8 cellular contexts compared by ENCODE assay signal in the genomic region with DNA sequence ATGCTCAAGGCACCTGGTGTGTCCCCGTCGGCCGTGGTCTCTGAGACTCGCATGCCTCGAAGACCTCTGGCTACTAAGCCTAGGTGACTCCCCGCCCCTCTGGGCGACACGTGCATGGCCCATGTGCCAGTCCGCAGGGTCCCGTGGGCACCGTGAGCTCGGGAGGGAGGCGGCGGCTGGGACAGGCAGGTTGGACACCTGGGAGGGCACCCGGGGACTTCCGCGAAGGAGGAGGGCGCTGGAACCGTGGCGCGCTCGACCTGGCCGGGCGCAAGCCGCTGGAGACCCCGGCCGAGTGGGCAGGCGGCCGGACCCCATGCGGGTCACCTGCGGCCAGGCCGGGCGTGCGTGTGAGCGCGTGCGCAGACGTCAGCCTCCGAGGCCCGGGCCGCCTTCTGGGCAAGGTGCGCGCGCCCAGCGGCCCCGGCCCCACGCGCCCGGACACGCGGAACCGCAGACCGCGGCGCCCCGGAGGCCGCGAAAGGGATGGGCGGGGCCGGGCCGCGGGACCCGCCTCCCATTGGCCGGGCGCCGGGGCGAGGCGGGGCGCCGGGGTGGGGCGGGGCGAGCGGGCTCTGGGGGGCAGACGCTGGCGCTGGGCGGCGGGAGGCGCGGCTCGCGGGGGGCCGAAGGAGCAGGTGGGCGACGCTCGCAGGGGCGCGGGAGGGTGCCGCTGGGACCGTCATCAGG. TPM values are rescaled to one million over a fixed set of nuclear protein-coding genes. Genes with fewer than 3 reads are reported as not detected.
DNase-seq lines count a peak whose midpoint lies in the region; ATAC-seq lines count a peak whose summit lies in the region.

No MANE protein-coding gene starts in this region.

- no peaks in the 10 kb centered on the region for H3K9me3 Mint-ChIP-seq in activated CD8-positive, alpha-beta T cell treated with anti-CD3 and anti-CD28 coated beads, Interleukin-2, amount 10 ng/mL, durations not matched to agents 7 days and 5 days (ENCODE audit: insufficient read depth)

- no peak overlapping the region for H2BK5ac ChIP-seq in mesendoderm (ENCODE audit: low read length)

- POLR2A ChIA-PET in activated CD8-positive, alpha-beta T cell treated with anti-CD3 and anti-CD28 coated beads, Interleukin-2, amount 10 ng/mL, durations not matched to agents 7 days and 5 days (lab: Charles Lee) = no interaction called here

- peak overlapping the region; percentile 70 for H3K56ac ChIP-seq in mesendoderm (ENCODE audit: low read length)

- no peaks in the 10 kb centered on the region for H3K9me3 ChIP-seq in effector memory CD4-positive, alpha-beta T cell (ENCODE audit: control insufficient read depth, low read length)

- peak overlapping the region; percentile 42 for H3K9ac ChIP-seq in mesendoderm (ENCODE audit: low read length)

- peaks cover 28% of the 10 kb centered on the region for H3K27me3 Mint-ChIP-seq in activated CD8-positive, alpha-beta T cell treated with anti-CD3 and anti-CD28 coated beads, Interleukin-2, amount 10 ng/mL, durations not matched to agents 7 days and 5 days (ENCODE audit: low read depth)

- no peak overlapping the region for H3K4ac ChIP-seq in mesendoderm (ENCODE audit: low read depth, low read length)

- H2AK5ac ChIP-seq in mesendoderm (ENCODE audit: low read length) = no peak overlapping the region

- H3K4me1 Mint-ChIP-seq in activated CD8-positive, alpha-beta T cell treated with anti-CD3 and anti-CD28 coated beads, Interleukin-2, amount 10 ng/mL, durations not matched to agents 7 days and 5 days (ENCODE audit: low read depth) = peaks cover 5% of the 10 kb centered on the region

- H3K27me3 ChIP-seq in effector memory CD4-positive, alpha-beta T cell (replicated peaks; ENCODE audit: control insufficient read depth, insufficient read depth, low read length, poor library complexity, severe bottlenecking) = peaks cover 19% of the 10 kb centered on the region
- peaks cover 6% of the 10 kb centered on the region for H3K27me3 ChIP-seq in mesendoderm (ENCODE audit: insufficient read depth, low read length, poor library complexity)

- H4K5ac ChIP-seq in mesendoderm (ENCODE audit: low read length) = no peak overlapping the region

- no peaks in the 10 kb centered on the region for H3K79me2 ChIP-seq in mesendoderm (ENCODE audit: control insufficient read depth, insufficient read depth, low read length)

- H3K79me1 ChIP-seq in mesendoderm (ENCODE audit: low read length) = no peaks in the 10 kb centered on the region

- peaks cover 14% of the 10 kb centered on the region for H3K4me1 ChIP-seq in effector memory CD4-positive, alpha-beta T cell (ENCODE audit: control insufficient read depth, insufficient read depth, low read length, poor library complexity, severe bottlenecking)
- H3K4me1 ChIP-seq in mesendoderm (ENCODE audit: control insufficient read depth, low read depth, low read length) = no peaks in the 10 kb centered on the region

- no peak overlapping the region for H3K23ac ChIP-seq in mesendoderm (ENCODE audit: low read length)

- no peak overlapping the region for H2BK15ac ChIP-seq in mesendoderm (replicated peaks; ENCODE audit: low read depth)

- ATAC-seq in GM18511 (IDR thresholded peaks at IDR 0.05; ENCODE audit: unreplicated experiment) = peak; percentile 63
- ATAC-seq in activated CD8-positive, alpha-beta T cell treated with anti-CD3 and anti-CD28 coated beads, Interleukin-2, amount 10 ng/mL, durations not matched to agents 7 days and 5 days = peak; percentile 89
- ATAC-seq in GM21619 (IDR thresholded peaks at IDR 0.05; ENCODE audit: unreplicated experiment) = no peak

- no CpG with 5 or more reads among the region's 89 CpGs for WGBS in mesendoderm (ENCODE audit: extremely low coverage, insufficient coverage, low lambda C conversion rate)

- no peaks in the 10 kb centered on the region for H3K36me3 Mint-ChIP-seq in activated CD8-positive, alpha-beta T cell treated with anti-CD3 and anti-CD28 coated beads, Interleukin-2, amount 10 ng/mL, durations not matched to agents 7 days and 5 days (ENCODE audit: low read depth)

- no peak overlapping the region for H3K18ac ChIP-seq in mesendoderm (ENCODE audit: low read length)

- DNase-seq in M059J (ENCODE audit: low read depth) = peak; percentile 32
- peak; percentile 71 for DNase-seq in activated CD8-positive, alpha-beta T cell treated with anti-CD3 and anti-CD28 coated beads, Interleukin-2, amount 10 ng/mL, durations not matched to agents 7 days and 5 days
- peak; percentile 36 to 43 (median 41) for DNase-seq in effector memory CD4-positive, alpha-beta T cell
- peak; percentile 44 for DNase-seq in mesendoderm
- peak; percentile 30 for DNase-seq in stimulated activated CD8-positive, alpha-beta memory T cell treated with anti-CD3 and anti-CD28 coated beads, Interleukin-12 subunit alpha, Interleukin-12 subunit beta, amount 100 ng/mL, for 24 hours (ENCODE audit: extremely low read depth)
- DNase-seq in NCI-H128 (lab: John Stamatoyannopoulos, UW; ENCODE audit: unreplicated experiment) = no peak

- H3K4me2 ChIP-seq in mesendoderm (ENCODE audit: low read length) = peak overlapping the region; percentile 96

- CTCF ChIA-PET in activated CD8-positive, alpha-beta T cell treated with anti-CD3 and anti-CD28 coated beads, Interleukin-2, amount 10 ng/mL, durations not matched to agents 7 days and 5 days (lab: Charles Lee) = interaction anchor here (1.4 kb wide), 1 partner anchor 43 kb away, joined by 3 read pairs; no protein-coding TSS in a partner anchor

- no peak overlapping the region for H4K8ac ChIP-seq in mesendoderm (ENCODE audit: low read depth, low read length)

- no peak overlapping the region for H3K27ac ChIP-seq in effector memory CD4-positive, alpha-beta T cell (ENCODE audit: insufficient read depth, low read length, poor library complexity, severe bottlenecking)
- no peak overlapping the region for H3K27ac ChIP-seq in mesendoderm (ENCODE audit: low read depth, low read length)

- H3K36me3 ChIP-seq in effector memory CD4-positive, alpha-beta T cell (ENCODE audit: control insufficient read depth, insufficient read depth, low read length) = no peaks in the 10 kb centered on the region
- no peaks in the 10 kb centered on the region for H3K36me3 ChIP-seq in mesendoderm (ENCODE audit: control insufficient read depth, insufficient read depth, low read length)

- H3K4me3 Mint-ChIP-seq in activated CD8-positive, alpha-beta T cell treated with anti-CD3 and anti-CD28 coated beads, Interleukin-2, amount 10 ng/mL, durations not matched to agents 7 days and 5 days = peak overlapping the region; percentile 64

- no peak overlapping the region for H2BK120ac ChIP-seq in mesendoderm (ENCODE audit: low read depth, low read length)

- no peak overlapping the region for H3K27ac Mint-ChIP-seq in activated CD8-positive, alpha-beta T cell treated with anti-CD3 and anti-CD28 coated beads, Interleukin-2, amount 10 ng/mL, durations not matched to agents 7 days and 5 days

- H3K4me3 ChIP-seq in effector memory CD4-positive, alpha-beta T cell (ENCODE audit: insufficient read depth, low read depth, low read length, poor library complexity, severe bottlenecking) = peak overlapping the region; percentile 48
- H3K4me3 ChIP-seq in mesendoderm (ENCODE audit: low read length) = peak overlapping the region; percentile 36

RNA-seq across cellular contexts. Expression of gene RASD2, which starts 0.6 kb away (rescaled TPM):
- 1.6 and 2.4 TPM in 2 replicates for total RNA-seq in M059J (2014; rRNA removed; shearing (Covaris generic))
- under 1 TPM; 0.08 TPM for total RNA-seq in activated CD8-positive, alpha-beta T cell treated with anti-CD3 and anti-CD28 coated beads, Interleukin-2, amount 10 ng/mL, durations not matched to agents 7 days and 5 days
- polyA plus RNA-seq in mesendoderm (2013, experiment 1 of 2) = 0.81 TPM
- polyA plus RNA-seq in mesendoderm (2013, experiment 2 of 2) = 0.85 TPM
